In the genomic region with DNA sequence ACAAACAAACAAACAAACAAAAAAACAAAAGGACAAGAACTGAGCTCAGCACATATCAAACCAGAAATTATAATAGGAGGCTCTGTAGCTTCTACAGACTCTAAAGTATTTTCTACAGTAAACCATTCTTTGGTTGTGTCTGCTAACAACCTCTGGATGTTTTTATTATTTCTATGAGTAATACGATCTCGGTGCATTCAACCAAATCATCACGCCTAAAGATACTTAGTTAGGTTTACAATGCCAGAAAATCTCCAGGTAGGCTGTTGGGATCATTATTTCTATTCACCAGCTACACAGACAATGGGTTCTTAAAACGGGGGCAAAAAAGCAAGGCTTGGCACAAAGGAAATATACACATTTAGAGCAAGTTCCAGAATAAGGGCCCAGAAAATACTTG, we compare ENCODE assay signal across 1 cellular context.
TF ChIP-seq lines count a peak whose summit lies in the region.

No MANE protein-coding gene starts in this region.

TF ChIP-seq in GM23338, 12 proteins besides CTCF, POLR2A, EP300 and RAD21 (continued from another document):
- TF ChIP-seq, protein P1, sequence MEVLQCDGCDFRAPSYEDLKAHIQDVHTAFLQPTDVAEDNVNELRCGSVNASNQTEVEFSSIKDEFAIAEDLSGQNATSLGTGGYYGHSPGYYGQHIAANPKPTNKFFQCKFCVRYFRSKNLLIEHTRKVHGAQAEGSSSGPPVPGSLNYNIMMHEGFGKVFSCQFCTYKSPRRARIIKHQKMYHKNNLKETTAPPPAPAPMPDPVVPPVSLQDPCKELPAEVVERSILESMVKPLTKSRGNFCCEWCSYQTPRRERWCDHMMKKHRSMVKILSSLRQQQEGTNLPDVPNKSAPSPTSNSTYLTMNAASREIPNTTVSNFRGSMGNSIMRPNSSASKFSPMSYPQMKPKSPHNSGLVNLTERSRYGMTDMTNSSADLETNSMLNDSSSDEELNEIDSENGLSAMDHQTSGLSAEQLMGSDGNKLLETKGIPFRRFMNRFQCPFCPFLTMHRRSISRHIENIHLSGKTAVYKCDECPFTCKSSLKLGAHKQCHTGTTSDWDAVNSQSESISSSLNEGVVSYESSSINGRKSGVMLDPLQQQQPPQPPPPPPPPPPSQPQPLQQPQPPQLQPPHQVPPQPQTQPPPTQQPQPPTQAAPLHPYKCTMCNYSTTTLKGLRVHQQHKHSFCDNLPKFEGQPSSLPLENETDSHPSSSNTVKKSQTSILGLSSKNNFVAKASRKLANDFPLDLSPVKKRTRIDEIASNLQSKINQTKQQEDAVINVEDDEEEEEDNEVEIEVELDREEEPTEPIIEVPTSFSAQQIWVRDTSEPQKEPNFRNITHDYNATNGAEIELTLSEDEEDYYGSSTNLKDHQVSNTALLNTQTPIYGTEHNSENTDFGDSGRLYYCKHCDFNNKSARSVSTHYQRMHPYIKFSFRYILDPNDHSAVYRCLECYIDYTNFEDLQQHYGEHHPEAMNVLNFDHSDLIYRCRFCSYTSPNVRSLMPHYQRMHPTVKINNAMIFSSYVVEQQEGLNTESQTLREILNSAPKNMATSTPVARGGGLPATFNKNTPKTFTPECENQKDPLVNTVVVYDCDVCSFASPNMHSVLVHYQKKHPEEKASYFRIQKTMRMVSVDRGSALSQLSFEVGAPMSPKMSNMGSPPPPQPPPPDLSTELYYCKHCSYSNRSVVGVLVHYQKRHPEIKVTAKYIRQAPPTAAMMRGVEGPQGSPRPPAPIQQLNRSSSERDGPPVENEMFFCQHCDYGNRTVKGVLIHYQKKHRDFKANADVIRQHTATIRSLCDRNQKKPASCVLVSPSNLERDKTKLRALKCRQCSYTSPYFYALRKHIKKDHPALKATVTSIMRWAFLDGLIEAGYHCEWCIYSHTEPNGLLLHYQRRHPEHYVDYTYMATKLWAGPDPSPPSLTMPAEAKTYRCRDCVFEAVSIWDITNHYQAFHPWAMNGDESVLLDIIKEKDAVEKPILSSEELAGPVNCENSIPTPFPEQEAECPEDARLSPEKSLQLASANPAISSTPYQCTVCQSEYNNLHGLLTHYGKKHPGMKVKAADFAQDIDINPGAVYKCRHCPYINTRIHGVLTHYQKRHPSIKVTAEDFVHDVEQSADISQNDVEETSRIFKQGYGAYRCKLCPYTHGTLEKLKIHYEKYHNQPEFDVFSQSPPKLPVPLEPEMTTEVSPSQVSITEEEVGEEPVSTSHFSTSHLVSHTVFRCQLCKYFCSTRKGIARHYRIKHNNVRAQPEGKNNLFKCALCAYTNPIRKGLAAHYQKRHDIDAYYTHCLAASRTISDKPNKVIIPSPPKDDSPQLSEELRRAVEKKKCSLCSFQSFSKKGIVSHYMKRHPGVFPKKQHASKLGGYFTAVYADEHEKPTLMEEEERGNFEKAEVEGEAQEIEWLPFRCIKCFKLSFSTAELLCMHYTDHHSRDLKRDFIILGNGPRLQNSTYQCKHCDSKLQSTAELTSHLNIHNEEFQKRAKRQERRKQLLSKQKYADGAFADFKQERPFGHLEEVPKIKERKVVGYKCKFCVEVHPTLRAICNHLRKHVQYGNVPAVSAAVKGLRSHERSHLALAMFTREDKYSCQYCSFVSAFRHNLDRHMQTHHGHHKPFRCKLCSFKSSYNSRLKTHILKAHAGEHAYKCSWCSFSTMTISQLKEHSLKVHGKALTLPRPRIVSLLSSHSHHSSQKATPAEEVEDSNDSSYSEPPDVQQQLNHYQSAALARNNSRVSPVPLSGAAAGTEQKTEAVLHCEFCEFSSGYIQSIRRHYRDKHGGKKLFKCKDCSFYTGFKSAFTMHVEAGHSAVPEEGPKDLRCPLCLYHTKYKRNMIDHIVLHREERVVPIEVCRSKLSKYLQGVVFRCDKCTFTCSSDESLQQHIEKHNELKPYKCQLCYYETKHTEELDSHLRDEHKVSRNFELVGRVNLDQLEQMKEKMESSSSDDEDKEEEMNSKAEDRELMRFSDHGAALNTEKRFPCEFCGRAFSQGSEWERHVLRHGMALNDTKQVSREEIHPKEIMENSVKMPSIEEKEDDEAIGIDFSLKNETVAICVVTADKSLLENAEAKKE (CRISPR knock-in tag; IDR thresholded peaks at IDR 0.05) = no peak
- TF ChIP-seq, protein P2, sequence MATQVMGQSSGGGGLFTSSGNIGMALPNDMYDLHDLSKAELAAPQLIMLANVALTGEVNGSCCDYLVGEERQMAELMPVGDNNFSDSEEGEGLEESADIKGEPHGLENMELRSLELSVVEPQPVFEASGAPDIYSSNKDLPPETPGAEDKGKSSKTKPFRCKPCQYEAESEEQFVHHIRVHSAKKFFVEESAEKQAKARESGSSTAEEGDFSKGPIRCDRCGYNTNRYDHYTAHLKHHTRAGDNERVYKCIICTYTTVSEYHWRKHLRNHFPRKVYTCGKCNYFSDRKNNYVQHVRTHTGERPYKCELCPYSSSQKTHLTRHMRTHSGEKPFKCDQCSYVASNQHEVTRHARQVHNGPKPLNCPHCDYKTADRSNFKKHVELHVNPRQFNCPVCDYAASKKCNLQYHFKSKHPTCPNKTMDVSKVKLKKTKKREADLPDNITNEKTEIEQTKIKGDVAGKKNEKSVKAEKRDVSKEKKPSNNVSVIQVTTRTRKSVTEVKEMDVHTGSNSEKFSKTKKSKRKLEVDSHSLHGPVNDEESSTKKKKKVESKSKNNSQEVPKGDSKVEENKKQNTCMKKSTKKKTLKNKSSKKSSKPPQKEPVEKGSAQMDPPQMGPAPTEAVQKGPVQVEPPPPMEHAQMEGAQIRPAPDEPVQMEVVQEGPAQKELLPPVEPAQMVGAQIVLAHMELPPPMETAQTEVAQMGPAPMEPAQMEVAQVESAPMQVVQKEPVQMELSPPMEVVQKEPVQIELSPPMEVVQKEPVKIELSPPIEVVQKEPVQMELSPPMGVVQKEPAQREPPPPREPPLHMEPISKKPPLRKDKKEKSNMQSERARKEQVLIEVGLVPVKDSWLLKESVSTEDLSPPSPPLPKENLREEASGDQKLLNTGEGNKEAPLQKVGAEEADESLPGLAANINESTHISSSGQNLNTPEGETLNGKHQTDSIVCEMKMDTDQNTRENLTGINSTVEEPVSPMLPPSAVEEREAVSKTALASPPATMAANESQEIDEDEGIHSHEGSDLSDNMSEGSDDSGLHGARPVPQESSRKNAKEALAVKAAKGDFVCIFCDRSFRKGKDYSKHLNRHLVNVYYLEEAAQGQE (IDR thresholded peaks at IDR 0.05; ENCODE audit: unreplicated experiment) = no peak
- TF ChIP-seq JUNB (IDR thresholded peaks at IDR 0.05; ENCODE audit: unreplicated experiment) = no peak
